ENCODE assay signal across 11 cellular contexts in the genomic region with DNA sequence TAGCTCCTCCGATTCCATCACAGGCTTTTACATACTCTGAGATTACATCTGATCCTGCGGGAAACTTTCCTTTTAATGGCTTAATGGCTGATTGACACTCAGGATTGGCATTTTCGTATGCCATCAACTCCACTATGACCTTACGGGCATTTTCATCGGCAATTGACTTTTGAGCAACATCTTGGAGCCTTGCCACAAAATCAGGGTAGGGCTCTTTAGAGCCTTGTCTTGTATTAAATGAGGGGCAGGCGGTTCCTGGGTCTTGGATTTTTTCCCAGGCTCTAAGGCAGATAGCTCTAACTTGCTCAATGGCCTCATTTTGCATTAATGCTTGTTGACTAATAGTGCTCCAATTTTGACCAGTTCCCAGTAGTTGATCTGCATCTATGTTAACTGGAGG. TPM values are rescaled to one million over a fixed set of nuclear protein-coding genes. Genes with fewer than 3 reads are reported as not detected.
"Had no signal": no experiment of that assay in that cellular context is flagged by ENCODE, and none has a peak within 500 bp of the region (broad histone marks: within the 10 kb centered on the region; RNA-seq: fewer than 3 reads in every experiment).

No MANE protein-coding gene starts in this region.

RNA-seq across cellular contexts. Expression of a gene that starts 28.1 kb away (rescaled TPM):
- total RNA-seq: activated B cell treated with CpG ODN at 0.5 μM for 24 hours; activated CD8-positive, alpha-beta T cell treated with anti-CD3 and anti-CD28 coated beads for 36 hours; activated T-cell treated with anti-CD3 and anti-CD28 coated beads, Interleukin-2, amount 50 U/mL, for 4 hours; astrocyte; chondrocyte; dermis microvascular lymphatic vessel endothelial cell; endodermal cell; epithelial cell of proximal tubule; esophagus mucosa; frontal cortex; T-helper 17 cell had no signal
